Comparison of ENCODE assay signal across 23 cellular contexts in genomic region chr1:99535470-99536164, GRCh38.
DNase-seq lines count a peak whose midpoint lies in the region; ATAC-seq and TF ChIP-seq lines count a peak whose summit lies in the region.
"Had no signal": no experiment of that assay in that cellular context is flagged by ENCODE, and none has a peak within 500 bp of the region (broad histone marks: within the 10 kb centered on the region; RNA-seq: fewer than 3 reads in every experiment).

No MANE protein-coding gene starts in this region.

- DNase-seq in heart right ventricle (peak in 1 of 2 donors; percentile 13), Right ventricle myocardium inferior (ENCODE audit: missing footprints) (no peak), amniotic epithelial cell (ENCODE audit: low read depth) (peak; percentile 9), foreskin keratinocyte (peak in 1 of 2 donors; percentile 62), GM10266 (ENCODE audit: extremely low spot score) (no peak), anterior cingulate cortex (lab: John Stamatoyannopoulos, UW) (no peak), kidney glomerular epithelial cell (lab: John Stamatoyannopoulos, UW) (no peak)
- DNase-seq: activated CD4-positive, alpha-beta T cell treated with anti-CD3 and anti-CD28 coated beads for 1 hour; activated CD8-positive, alpha-beta T cell treated with anti-CD3 and anti-CD28 coated beads, Interleukin-2, amount 10 ng/mL, durations not matched to agents 7 days and 5 days; activated effector memory CD4-positive, alpha-beta T cell treated with anti-CD3 and anti-CD28 coated beads, Interleukin-2, amount 50 U/mL, for 16 hours; CD8-positive, alpha-beta memory T cell; GDM1; NCI-H2081; NCI-H345; NCI-H748 treated with DMSO at 0.1 percent for 48 hours; occipital lobe; small intestine; T-helper 17 cell had no signal

- intact Hi-C loops in heart right ventricle (cut with DNase I): loop anchor here in 5 of 10 donors (2.0 to 10.0 kb wide), 5 partner anchors 59 to 139 kb away; partner anchors contain the start of gene PALMD (in 3 of the 5)
- intact Hi-C loops in Right ventricle myocardium inferior (cut with DNase I): loop anchor here (2.0 kb wide), 1 partner anchor 111 kb away; the partner anchor contains the start of gene PALMD

- H3K27ac ChIP-seq in heart right ventricle: peak overlapping the region in 6 of 10 donors; percentile 62 to 83 (median 73)
- no peak overlapping the region for H3K27ac ChIP-seq in foreskin keratinocyte
- H3K27ac ChIP-seq in subcutaneous abdominal adipose tissue (ENCODE audit: low read depth, low read length): peak overlapping the region; percentile 73
- H3K27ac ChIP-seq: epithelial cell of prostate had no signal

- WGBS in heart right ventricle, 2 donors: 84 to 86% methylated on average over 7 of the region's 7 CpGs

- H3K4me3 ChIP-seq in heart right ventricle: no peak overlapping the region
- peak overlapping the region in 4 of 5 donors; percentile 6 to 62 (median 30) for H3K4me3 ChIP-seq in subcutaneous abdominal adipose tissue (ENCODE audit: low read depth in 1 of 5, low read length in 5 of 5)

- ATAC-seq in heart right ventricle (no peak), Right ventricle myocardium inferior (no peak), foreskin keratinocyte (peak; percentile 83)
- ATAC-seq: activated CD8-positive, alpha-beta T cell treated with anti-CD3 and anti-CD28 coated beads, Interleukin-2, amount 10 ng/mL, durations not matched to agents 7 days and 5 days; left lobe of liver; SK-N-SH treated with all-trans-retinoic acid at 6 μM for 48 hours; T-helper 17 cell had no signal

- H3K27me3 ChIP-seq in heart right ventricle: no peaks in the 10 kb centered on the region
- H3K27me3 ChIP-seq in foreskin keratinocyte: no peaks in the 10 kb centered on the region
- no peaks in the 10 kb centered on the region for H3K27me3 ChIP-seq in subcutaneous abdominal adipose tissue (ENCODE audit: control insufficient read depth in 5 of 5, insufficient read depth in 4 of 5, low read length in 5 of 5)
- H3K27me3 ChIP-seq: tibial nerve had no signal

- peaks cover 0 to 42% (median 19%) of the 10 kb centered on the region in 9 donors for H3K4me1 ChIP-seq in heart right ventricle
- peaks cover 4% of the 10 kb centered on the region for H3K4me1 ChIP-seq in foreskin keratinocyte
- peaks cover 0 to 24% (median 16%) of the 10 kb centered on the region in 5 donors for H3K4me1 ChIP-seq in subcutaneous abdominal adipose tissue (ENCODE audit: control insufficient read depth in 5 of 5, insufficient read depth in 5 of 5, low read length in 5 of 5)

- H3K36me3 ChIP-seq in heart right ventricle: no peaks in the 10 kb centered on the region
- H3K36me3 ChIP-seq in subcutaneous abdominal adipose tissue (ENCODE audit: control insufficient read depth in 5 of 5, insufficient read depth in 5 of 5, low read length in 5 of 5): no peaks in the 10 kb centered on the region
- H3K36me3 ChIP-seq: tibial nerve had no signal

- H3K9ac ChIP-seq in subcutaneous abdominal adipose tissue (ENCODE audit: low read length in 5 of 5): peak overlapping the region in 1 of 5 donors; percentile 64

- TF ChIP-seq CTCF in heart right ventricle (IDR thresholded peaks at IDR 0.05) (no peak), foreskin keratinocyte (conservative IDR thresholded peaks at IDR 0.05) (no peak), GM10266 (IDR thresholded peaks at IDR 0.05; ENCODE audit: control insufficient read depth, insufficient read depth, low read depth, missing control alignments) (no peak)

- H3K9me3 ChIP-seq in heart right ventricle (no peaks in the 10 kb centered on the region), subcutaneous abdominal adipose tissue (ENCODE audit: control insufficient read depth in 5 of 5, low read length in 5 of 5) (no peaks in the 10 kb centered on the region)
- H3K9me3 ChIP-seq: tibial nerve had no signal

Comparison
In these comparisons a context has a peak if more than half of its experiments do, and no peak if none do; other contexts are left out.
1. H3K4me3 ChIP-seq: peak in subcutaneous abdominal adipose tissue (4 of 5); none in heart right ventricle (0 of 10).